In the genomic region with DNA sequence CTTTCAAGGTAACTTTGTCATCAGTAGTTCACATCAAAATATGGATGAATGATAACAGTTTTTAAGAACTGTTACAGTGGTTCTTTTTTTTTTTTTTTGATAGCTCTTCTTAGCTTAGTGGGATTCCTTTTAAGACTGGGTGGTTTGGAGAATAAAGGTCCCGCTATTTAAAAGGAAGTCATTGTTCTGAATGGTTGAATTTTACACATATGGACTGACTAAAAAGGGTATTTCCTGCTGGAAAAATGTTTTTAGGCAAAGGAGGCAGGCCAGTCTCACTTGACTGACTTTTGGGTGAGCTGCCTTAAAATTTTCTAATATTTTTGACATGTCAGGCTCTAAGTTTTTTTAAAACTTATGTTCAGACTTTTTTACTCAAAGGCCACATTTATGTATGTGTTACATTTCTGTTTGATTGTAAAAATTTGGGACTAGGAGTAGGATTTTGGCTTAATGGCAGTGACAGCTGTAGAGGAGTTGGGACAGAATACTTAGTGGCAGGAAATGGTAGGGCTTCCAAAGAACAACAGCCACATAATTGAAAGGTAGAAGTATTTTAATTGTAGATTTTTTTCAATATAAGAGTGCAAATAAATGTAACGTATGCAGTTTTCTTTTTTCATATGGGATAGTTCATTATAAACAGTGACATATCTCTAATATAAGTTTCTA, we compare ENCODE assay signal across 21 cellular contexts. TPM values are rescaled to one million over a fixed set of nuclear protein-coding genes. Genes with fewer than 3 reads are reported as not detected.
DNase-seq lines count a peak whose midpoint lies in the region; ATAC-seq, FAIRE-seq and TF ChIP-seq lines count a peak whose summit lies in the region.
"Had no signal": no experiment of that assay in that cellular context is flagged by ENCODE, and none has a peak within 500 bp of the region (broad histone marks: within the 10 kb centered on the region; RNA-seq: fewer than 3 reads in every experiment).

No MANE protein-coding gene starts in this region.

- no peak overlapping the region for H3K9ac ChIP-seq in keratinocyte (ENCODE audit: control insufficient read depth, extremely low read depth, insufficient read depth, low read length)

- peaks cover 12% of the 10 kb centered on the region for H4K20me1 ChIP-seq in keratinocyte (ENCODE audit: control insufficient read depth, extremely low read depth, insufficient read depth, low read length)

- H3K36me3 ChIP-seq in A673 (ENCODE audit: insufficient read depth, low read length, poor library complexity, severe bottlenecking) (peaks cover 7% of the 10 kb centered on the region), keratinocyte (ENCODE audit: control insufficient read depth in 2 of 2, extremely low read depth in 1 of 2, insufficient read depth in 2 of 2, low read length in 2 of 2) (no peaks in the 10 kb centered on the region)

- peaks cover 49% of the 10 kb centered on the region for H3K4me1 Mint-ChIP-seq in Calu3 (ENCODE audit: low read depth, unreplicated experiment)
- peaks cover 82 to 86% (median 85%) of the 10 kb centered on the region in 3 donors for H3K4me1 Mint-ChIP-seq in T-cell

- peaks cover 3% of the 10 kb centered on the region for H3K9me1 ChIP-seq in keratinocyte (ENCODE audit: control insufficient read depth, extremely low read depth, insufficient read depth, low read length)

- ATAC-seq in T-cell (replicated peaks in 1 of 4) (peak in 1 of 4 experiments; percentile 22), GM19023 (IDR thresholded peaks at IDR 0.05; ENCODE audit: unreplicated experiment) (no peak)
- ATAC-seq: gastrocnemius medialis; SK-N-SH treated with all-trans-retinoic acid at 6 μM for 48 hours; stimulated activated naive CD8-positive, alpha-beta T cell treated with anti-CD3 and anti-CD28 coated beads, Interleukin-15, amount 100 ng/mL, for 72 hours had no signal

- H3K9me3 Mint-ChIP-seq in Calu3 (ENCODE audit: low read depth, unreplicated experiment) (no peaks in the 10 kb centered on the region), T-cell (no peaks in the 10 kb centered on the region)
- H3K9me3 Mint-ChIP-seq: activated CD4-positive, alpha-beta memory T cell treated with anti-CD3 and anti-CD28 coated beads, Interleukin-2, amount 10 ng/mL, durations not matched to agents 7 days and 5 days; stimulated activated naive CD8-positive, alpha-beta T cell treated with anti-CD3 and anti-CD28 coated beads, Interleukin-15, amount 100 ng/mL, for 72 hours had no signal

- peaks cover 3% of the 10 kb centered on the region for H3K36me3 Mint-ChIP-seq in Calu3 (ENCODE audit: insufficient read depth, unreplicated experiment)
- peaks cover 7% of the 10 kb centered on the region for H3K36me3 Mint-ChIP-seq in T-cell

- FAIRE-seq in keratinocyte (lab: Jason Lieb, UNC): no peak
- FAIRE-seq: bronchial epithelial cell, HepG2 had no signal

- dilution Hi-C loops in keratinocyte (cut with MboI; ENCODE audit: extremely low pct_ligation_motif_present, low sequenced_read_pairs): no loop called here

- peak; percentile 36 for DNase-seq in A673 (ENCODE audit: low spot score)
- no peak for DNase-seq in Calu3
- no peak for DNase-seq in T-cell
- DNase-seq in keratinocyte (ENCODE audit: low read depth, low spot score): no peak
- DNase-seq in NCI-H2107 (lab: John Stamatoyannopoulos, UW): no peak
- no peak for DNase-seq in NCI-H2171 (lab: John Stamatoyannopoulos, UW)
- DNase-seq in HT-29 (ENCODE audit: low spot score): no peak
- DNase-seq: activated CD4-positive, alpha-beta memory T cell treated with anti-CD3 and anti-CD28 coated beads, Interleukin-2, amount 10 ng/mL, durations not matched to agents 7 days and 5 days; activated gamma-delta T cell; DMS79 treated with DMSO at 0.1 percent for 48 hours; gastrocnemius medialis; GOT3; NCI-H1092; occipital lobe; spleen; stimulated activated naive CD8-positive, alpha-beta T cell treated with anti-CD3 and anti-CD28 coated beads, Interleukin-15, amount 100 ng/mL, for 72 hours had no signal

- H3K27ac ChIP-seq in A673 (ENCODE audit: low read depth, low read length, poor library complexity, severe bottlenecking): peak overlapping the region; percentile 45
- H3K27ac ChIP-seq in keratinocyte (ENCODE audit: control insufficient read depth, insufficient read depth, low read length): peak overlapping the region; percentile 71

- peaks cover 98% of the 10 kb centered on the region for H3K79me2 ChIP-seq in keratinocyte (ENCODE audit: control insufficient read depth, insufficient read depth, low read length)

- H3K4me3 Mint-ChIP-seq in Calu3 (ENCODE audit: low read depth, unreplicated experiment): no peak overlapping the region
- H3K4me3 Mint-ChIP-seq in T-cell: peak overlapping the region in 2 of 3 donors; percentile 13 to 36
- H3K4me3 Mint-ChIP-seq: activated CD4-positive, alpha-beta memory T cell treated with anti-CD3 and anti-CD28 coated beads, Interleukin-2, amount 10 ng/mL, durations not matched to agents 7 days and 5 days had no signal

- H3K27me3 Mint-ChIP-seq in Calu3 (ENCODE audit: unreplicated experiment) (no peaks in the 10 kb centered on the region), T-cell (no peaks in the 10 kb centered on the region)
- H3K27me3 Mint-ChIP-seq: activated CD4-positive, alpha-beta memory T cell treated with anti-CD3 and anti-CD28 coated beads, Interleukin-2, amount 10 ng/mL, durations not matched to agents 7 days and 5 days; stimulated activated naive CD8-positive, alpha-beta T cell treated with anti-CD3 and anti-CD28 coated beads, Interleukin-15, amount 100 ng/mL, for 72 hours had no signal

- BruUV-seq in A673 (replicated peaks; lab: Mats Ljungman, UMichigan): no TSS peak
- BruUV-seq in Calu3 (replicated peaks; lab: Mats Ljungman, UMichigan): no TSS peak

- intact Hi-C loops in A673 (cut with micrococcal nuclease; ENCODE audit: unreplicated experiment): loop anchor here (10.0 kb wide), 1 partner anchor 223 kb away; a partner anchor contains a TSS
- intact Hi-C loops in Calu3 (cut with micrococcal nuclease; ENCODE audit: unreplicated experiment): loop anchor here (10.0 kb wide), 2 partner anchors 143 to 333 kb away; no protein-coding TSS in a partner anchor

- H3K4me3 ChIP-seq in A673 (ENCODE audit: low read depth, low read length, poor library complexity, severe bottlenecking): peak overlapping the region; percentile 3
- no peak overlapping the region for H3K4me3 ChIP-seq in keratinocyte (ENCODE audit: control insufficient read depth in 2 of 3, extremely low read depth in 1 of 3, insufficient read depth in 2 of 3, low read depth in 1 of 3, low read length in 3 of 3)
- H3K4me3 ChIP-seq: gastrocnemius medialis, spleen had no signal

- POLR2A ChIA-PET in A673 (lab: Charles Lee; ENCODE audit: low non-redundant PET): no interaction called here
- POLR2A ChIA-PET in T-cell (lab: Charles Lee): interaction anchor here (0.6 to 0.9 kb wide), 3 partner anchors 13 to 30 kb away, joined by 3 read pairs; a partner anchor contains a TSS

- TF ChIP-seq CTCF in A673 (conservative IDR thresholded peaks at IDR 0.05; ENCODE audit: low read depth, low read length) (no peak), Calu3 (IDR thresholded peaks at IDR 0.05; ENCODE audit: unreplicated experiment) (no peak), keratinocyte (optimal IDR thresholded peaks at IDR 0.05 in 1 of 3, IDR thresholded peaks at IDR 0.05 in 1 of 3, conservative IDR thresholded peaks at IDR 0.05 in 1 of 3; ENCODE audit: extremely low read depth in 1 of 3, insufficient read depth in 2 of 3, low read length in 3 of 3) (no peak)

- peaks cover 85% of the 10 kb centered on the region for H3K4me1 ChIP-seq in A673 (ENCODE audit: insufficient read depth, low read length, poor library complexity, severe bottlenecking)
- peaks cover 36% of the 10 kb centered on the region for H3K4me1 ChIP-seq in keratinocyte (ENCODE audit: control insufficient read depth, extremely low read depth, insufficient read depth, low read length)

- H3K27ac Mint-ChIP-seq in Calu3 (ENCODE audit: unreplicated experiment) (peak overlapping the region; percentile 25), T-cell (no peak overlapping the region)
- H3K27ac Mint-ChIP-seq: activated CD4-positive, alpha-beta memory T cell treated with anti-CD3 and anti-CD28 coated beads, Interleukin-2, amount 10 ng/mL, durations not matched to agents 7 days and 5 days had no signal

- H3K9me3 ChIP-seq in A673 (ENCODE audit: low read depth, low read length, poor library complexity, severe bottlenecking) (no peaks in the 10 kb centered on the region), keratinocyte (ENCODE audit: control insufficient read depth, low read depth, low read length) (no peaks in the 10 kb centered on the region)
- H3K9me3 ChIP-seq: gastrocnemius medialis, spleen had no signal

- CTCF ChIA-PET in A673 (lab: Charles Lee) (interaction anchor here (0.6 kb wide), 1 partner anchor 23 kb away, joined by 5 read pairs; no protein-coding TSS in a partner anchor), Calu3 (lab: Charles Lee) (interaction anchor here (0.6 to 0.7 kb wide), 4 partner anchors 14 to 593 kb away, joined by 3 to 5 read pairs (median 4); a partner anchor contains a TSS), T-cell (lab: Charles Lee) (interaction anchor here (0.6 to 0.7 kb wide), 2 partner anchors 45 to 706 kb away, joined by 5 to 6 read pairs; no protein-coding TSS in a partner anchor)

- no peak overlapping the region for H2AFZ ChIP-seq in keratinocyte (ENCODE audit: control insufficient read depth, low read length)

- H3K27me3 ChIP-seq in A673 (replicated peaks; ENCODE audit: insufficient read depth, low read depth, low read length, poor library complexity): no peaks in the 10 kb centered on the region
- H3K27me3 ChIP-seq in keratinocyte (ENCODE audit: control insufficient read depth, extremely low read depth, insufficient read depth, low read length): no peaks in the 10 kb centered on the region
- H3K27me3 ChIP-seq: gastrocnemius medialis, spleen had no signal

- peak overlapping the region; percentile 79 for H3K4me2 ChIP-seq in keratinocyte (ENCODE audit: control insufficient read depth, extremely low read depth, insufficient read depth, low read depth, low read length)

RNA-seq across cellular contexts. Expression of a gene that starts 13.7 kb away (rescaled TPM):
- 185 and 204 TPM in 2 replicates for total RNA-seq in A673 (2021)
- 196 and 227 TPM in 2 replicates for total RNA-seq in Calu3 (2022)
- total RNA-seq in T-cell: 100 to 1,000 TPM; 116 to 157 (median 119) TPM
- polyA plus RNA-seq in keratinocyte: 174 to 350 TPM (median 267 TPM) in 3 replicates
- polyA plus RNA-seq in keratinocyte (2011; ENCODE audit: low read depth): 170 TPM
- 244 and 459 TPM in 2 replicates for polyA plus RNA-seq in keratinocyte (2011; cell fraction: cytosol; rRNA removed)
- polyA plus RNA-seq in keratinocyte (2011; cell fraction: nucleus; rRNA removed): 146 and 198 TPM in 2 replicates
- 143 and 223 TPM in 2 replicates for polyA plus RNA-seq in keratinocyte (2012; ENCODE audit: low replicate concordance)
- polyA minus RNA-seq in keratinocyte: 18.6 to 194 TPM (median 79.0 TPM) in 3 replicates
- polyA minus RNA-seq in keratinocyte (2011; cell fraction: cytosol; rRNA and poly(A)+ RNA removed): 163 TPM
- 37.4 and 91.5 TPM in 2 replicates for polyA minus RNA-seq in keratinocyte (2011; cell fraction: nucleus; rRNA and poly(A)+ RNA removed)
- total RNA-seq in HT-29 (2014; rRNA removed; shearing (Covaris generic)): 299 and 320 TPM in 2 replicates

RNA-seq across cellular contexts. Expression of a gene that starts 41.8 kb away (rescaled TPM):
- total RNA-seq in A673 (2021): 0.13 and 0.42 TPM in 2 replicates
- total RNA-seq in Calu3 (2022): not detected in 2 replicates
- not detected for total RNA-seq in T-cell
- 0.03 TPM in 1 of 3 replicates, not detected in the others for polyA plus RNA-seq in keratinocyte
- polyA plus RNA-seq in keratinocyte (2011; ENCODE audit: low read depth): not detected
- polyA plus RNA-seq in keratinocyte (2011; cell fraction: cytosol; rRNA removed): not detected in 2 replicates
- polyA plus RNA-seq in keratinocyte (2011; cell fraction: nucleus; rRNA removed): not detected in 2 replicates
- polyA plus RNA-seq in keratinocyte (2012; ENCODE audit: low replicate concordance): 0.06 TPM in 1 of 2 replicates, not detected in the other
- 0.16 TPM in 1 of 3 replicates, not detected in the others for polyA minus RNA-seq in keratinocyte
- not detected for polyA minus RNA-seq in keratinocyte (2011; cell fraction: cytosol; rRNA and poly(A)+ RNA removed)
- not detected in 2 replicates for polyA minus RNA-seq in keratinocyte (2011; cell fraction: nucleus; rRNA and poly(A)+ RNA removed)
- total RNA-seq in HT-29 (2014; rRNA removed; shearing (Covaris generic)): not detected in 2 replicates
- total RNA-seq: gastrocnemius medialis, HepG2, occipital lobe, urinary bladder had no signal
- polyA plus RNA-seq: HepG2 had no signal
